In genomic region chr1:35058990-35059389, GRCh38 we compare ENCODE assay signal across 33 cellular contexts.
"Had no signal": no experiment of that assay in that cellular context is flagged by ENCODE, and none has a peak within 500 bp of the region (broad histone marks: within the 10 kb centered on the region; RNA-seq: fewer than 3 reads in every experiment).

No MANE protein-coding gene starts in this region.

- H3K4me3 ChIP-seq: ascending aorta, breast epithelium, cardiac muscle cell, colonic mucosa, dorsolateral prefrontal cortex, gastrocnemius medialis, heart left ventricle had no signal

- H3K4me1 ChIP-seq: ascending aorta, breast epithelium, colonic mucosa, foreskin keratinocyte, gastrocnemius medialis, heart left ventricle had no signal

- H3K27me3 ChIP-seq: ascending aorta, breast epithelium, cardiac muscle cell, colonic mucosa had no signal

- ATAC-seq: activated CD4-positive, alpha-beta T cell treated with anti-CD3 and anti-CD28 coated beads for 36 hours; activated CD8-positive, alpha-beta memory T cell treated with anti-CD3 and anti-CD28 coated beads, Interleukin-2, amount 10 ng/mL, durations not matched to agents 7 days and 5 days; activated CD8-positive, alpha-beta T cell treated with anti-CD3 and anti-CD28 coated beads, Interleukin-2, amount 10 ng/mL, durations not matched to agents 7 days and 5 days; activated naive CD4-positive, alpha-beta T cell treated with anti-CD3 and anti-CD28 coated beads, Interleukin-2, amount 50 U/mL, for 72 hours; gastrocnemius medialis; heart left ventricle; T-helper 17 cell had no signal

- H3K36me3 Mint-ChIP-seq: activated CD4-positive, alpha-beta memory T cell treated with anti-CD3 and anti-CD28 coated beads for 36 hours; activated CD8-positive, alpha-beta memory T cell treated with anti-CD3 and anti-CD28 coated beads, Interleukin-2, amount 10 ng/mL, durations not matched to agents 7 days and 5 days; activated naive CD4-positive, alpha-beta T cell treated with anti-CD3 and anti-CD28 coated beads, Interleukin-2, amount 10 ng/mL, durations not matched to agents 7 days and 5 days; activated naive CD4-positive, alpha-beta T cell treated with anti-CD3 and anti-CD28 coated beads, Interleukin-2, amount 50 U/mL, for 72 hours; activated naive CD8-positive, alpha-beta T cell treated with anti-CD3 and anti-CD28 coated beads, Interleukin-2, amount 10 ng/mL, durations not matched to agents 7 days and 5 days; brain had no signal

- H3K4me1 Mint-ChIP-seq: activated CD4-positive, alpha-beta T cell treated with anti-CD3 and anti-CD28 coated beads for 36 hours; activated CD4-positive, alpha-beta T cell treated with anti-CD3 and anti-CD28 coated beads, Interleukin-2, amount 10 ng/mL, durations not matched to agents 24 days and 14 days; activated naive CD4-positive, alpha-beta T cell treated with anti-CD3 and anti-CD28 coated beads, Interleukin-2, amount 10 ng/mL, durations not matched to agents 7 days and 5 days; brain had no signal

- H3K4me3 Mint-ChIP-seq: activated CD4-positive, alpha-beta memory T cell treated with anti-CD3 and anti-CD28 coated beads for 36 hours; activated CD4-positive, alpha-beta T cell treated with anti-CD3 and anti-CD28 coated beads for 36 hours; activated CD4-positive, alpha-beta T cell treated with anti-CD3 and anti-CD28 coated beads, Interleukin-2, amount 10 ng/mL, durations not matched to agents 24 days and 14 days; activated CD8-positive, alpha-beta memory T cell treated with anti-CD3 and anti-CD28 coated beads, Interleukin-2, amount 10 ng/mL, durations not matched to agents 7 days and 5 days; activated CD8-positive, alpha-beta T cell treated with anti-CD3 and anti-CD28 coated beads, Interleukin-2, amount 10 ng/mL, durations not matched to agents 7 days and 5 days; activated naive CD4-positive, alpha-beta T cell treated with anti-CD3 and anti-CD28 coated beads, Interleukin-2, amount 10 ng/mL, durations not matched to agents 7 days and 5 days; activated naive CD8-positive, alpha-beta T cell treated with anti-CD3 and anti-CD28 coated beads, Interleukin-2, amount 10 ng/mL, durations not matched to agents 7 days and 5 days; brain; dendritic cell treated with granulocyte-macrophage colony-stimulating factor and Interleukin-4, amounts not matched to agents 40 ng/mL and 50 ng/mL, for 4 days; T-helper 17 cell; T-helper 2 cell treated with Interferon-gamma antibody and Interleukin-4, amounts not matched to agents 5 μg/mL and 100 μg/mL, for 36 hours had no signal

- H3K27ac Mint-ChIP-seq: activated CD4-positive, alpha-beta memory T cell treated with anti-CD3 and anti-CD28 coated beads for 36 hours; activated CD4-positive, alpha-beta T cell treated with anti-CD3 and anti-CD28 coated beads for 36 hours; activated CD4-positive, alpha-beta T cell treated with anti-CD3 and anti-CD28 coated beads, Interleukin-2, amount 10 ng/mL, durations not matched to agents 24 days and 14 days; activated CD8-positive, alpha-beta memory T cell treated with anti-CD3 and anti-CD28 coated beads, Interleukin-2, amount 10 ng/mL, durations not matched to agents 7 days and 5 days; activated CD8-positive, alpha-beta T cell treated with anti-CD3 and anti-CD28 coated beads, Interleukin-2, amount 10 ng/mL, durations not matched to agents 7 days and 5 days; activated naive CD4-positive, alpha-beta T cell treated with anti-CD3 and anti-CD28 coated beads, Interleukin-2, amount 10 ng/mL, durations not matched to agents 7 days and 5 days; activated naive CD4-positive, alpha-beta T cell treated with anti-CD3 and anti-CD28 coated beads, Interleukin-2, amount 50 U/mL, for 72 hours; activated naive CD8-positive, alpha-beta T cell treated with anti-CD3 and anti-CD28 coated beads, Interleukin-2, amount 10 ng/mL, durations not matched to agents 7 days and 5 days; brain; dendritic cell treated with granulocyte-macrophage colony-stimulating factor and Interleukin-4, amounts not matched to agents 40 ng/mL and 50 ng/mL, for 4 days; T-helper 2 cell treated with Interferon-gamma antibody and Interleukin-4, amounts not matched to agents 5 μg/mL and 100 μg/mL, for 36 hours had no signal

- H3K27ac ChIP-seq: ascending aorta, breast epithelium, cardiac muscle cell, colonic mucosa, dorsolateral prefrontal cortex, foreskin keratinocyte, gastrocnemius medialis, heart left ventricle had no signal

- H3K9me3 ChIP-seq: colonic mucosa, gastrocnemius medialis had no signal

- H3K36me3 ChIP-seq: ascending aorta, breast epithelium, cardiac muscle cell, colonic mucosa, gastrocnemius medialis, heart left ventricle had no signal

- DNase-seq: activated CD4-positive, alpha-beta memory T cell treated with anti-CD3 and anti-CD28 coated beads for 36 hours; activated CD4-positive, alpha-beta T cell treated with anti-CD3 and anti-CD28 coated beads for 36 hours; activated CD4-positive, alpha-beta T cell treated with anti-CD3 and anti-CD28 coated beads, Interleukin-2, amount 10 ng/mL, durations not matched to agents 24 days and 14 days; activated CD4-positive, CD25-positive, alpha-beta regulatory T cell; activated CD4-positive, CD25-positive, alpha-beta regulatory T cell treated with anti-CD3 and anti-CD28 coated beads, Interleukin-2, amount 50 U/mL, for 72 hours; activated CD8-positive, alpha-beta memory T cell treated with anti-CD3 and anti-CD28 coated beads, Interleukin-2, amount 10 ng/mL, durations not matched to agents 7 days and 5 days; activated CD8-positive, alpha-beta memory T cell treated with anti-CD3 and anti-CD28 coated beads, Interleukin-2, amount 50 U/mL, for 4 hours; activated CD8-positive, alpha-beta T cell treated with anti-CD3 and anti-CD28 coated beads, Interleukin-2, amount 10 ng/mL, durations not matched to agents 7 days and 5 days; activated gamma-delta T cell; activated naive CD4-positive, alpha-beta T cell; activated naive CD4-positive, alpha-beta T cell treated with anti-CD3 and anti-CD28 coated beads, Interleukin-2, amount 10 ng/mL, durations not matched to agents 7 days and 5 days; activated naive CD8-positive, alpha-beta T cell treated with anti-CD3 and anti-CD28 coated beads, Interleukin-2, amount 10 ng/mL, durations not matched to agents 7 days and 5 days; activated T-cell treated with anti-CD3 and anti-CD28 coated beads, Interleukin-2, amount 50 U/mL, for 1 hour; activated T-cell treated with anti-CD3 and anti-CD28 coated beads, Interleukin-2, amount 50 U/mL, for 48 hours; central memory CD4-positive, alpha-beta T cell; cerebellar nuclear complex; colonic mucosa; dorsolateral prefrontal cortex; effector memory CD4-positive, alpha-beta T cell; gastrocnemius medialis; glutamatergic neuron; heart left ventricle; T-helper 1 cell; T-helper 17 cell; T1000 had no signal

- H3K9me3 Mint-ChIP-seq: activated naive CD4-positive, alpha-beta T cell treated with anti-CD3 and anti-CD28 coated beads, Interleukin-2, amount 10 ng/mL, durations not matched to agents 7 days and 5 days had no signal
